In the genomic region with DNA sequence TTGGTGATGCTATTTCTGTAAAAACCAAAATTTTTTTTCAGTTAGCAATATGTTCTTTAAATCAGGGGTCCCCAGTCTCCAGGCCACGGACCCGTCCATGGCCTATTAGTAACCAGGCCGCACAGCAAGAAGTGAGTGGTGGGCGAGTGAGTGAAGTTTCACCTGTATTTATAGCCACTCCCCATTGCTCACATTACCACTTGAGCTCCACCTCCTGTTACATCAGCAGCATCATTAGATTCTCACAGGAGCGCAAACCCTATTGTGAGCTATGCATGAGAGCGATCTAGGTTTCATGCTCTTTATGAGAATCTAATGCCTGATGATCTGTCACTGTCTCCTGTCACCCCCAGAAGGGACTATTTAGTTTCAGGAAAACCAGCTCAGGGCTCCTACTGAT, we compare ENCODE assay signal across 17 cellular contexts. TPM values are rescaled to one million over a fixed set of nuclear protein-coding genes. Genes with fewer than 3 reads are reported as not detected.
DNase-seq lines count a peak whose midpoint lies in the region; ATAC-seq and TF ChIP-seq lines count a peak whose summit lies in the region.
"Had no signal": no experiment of that assay in that cellular context is flagged by ENCODE, and none has a peak within 500 bp of the region (broad histone marks: within the 10 kb centered on the region; RNA-seq: fewer than 3 reads in every experiment).

No MANE protein-coding gene starts in this region.

- H3K36me3 ChIP-seq in GM23248 (ENCODE audit: low read depth) = no peaks in the 10 kb centered on the region
- H3K36me3 ChIP-seq: BLaER1 treated with 17β-estradiol and CSF1 and Interleukin-3, amounts not matched to agents 10 nM and 100 nM had no signal

- peaks cover 8% of the 10 kb centered on the region; the same call in 1 of the 2 replicates for H3K79me2 ChIP-seq in GM23248 (ENCODE audit: insufficient read depth)

- H3K27me3 Mint-ChIP-seq in stimulated activated naive CD8-positive, alpha-beta T cell treated with anti-CD3 and anti-CD28 coated beads, Interleukin-15, amount 100 ng/mL, for 72 hours = peaks cover 12% of the 10 kb centered on the region

- H3K4me1 Mint-ChIP-seq in stimulated activated naive CD8-positive, alpha-beta T cell treated with anti-CD3 and anti-CD28 coated beads, Interleukin-15, amount 100 ng/mL, for 72 hours = no peaks in the 10 kb centered on the region
- H3K4me1 Mint-ChIP-seq: B cell had no signal

- 95 to 98% methylated on average over 6 of the region's 6 CpGs for whole genome bisulfite sequencing in GM23248 (ENCODE audit: low coverage in 1 of 2, low lambda C conversion rate in 2 of 2, missing lambda C conversion rate in 2 of 2), 2 experiments

- in situ Hi-C loops in GM23248 (cut with MboI) = no loop called here

- H3K4me3 ChIP-seq in GM23248 (no peak overlapping the region), fibroblast of the aortic adventitia (ENCODE audit: low read depth, low read length) (no peak overlapping the region)
- H3K4me3 ChIP-seq: BLaER1 treated with 17β-estradiol and CSF1 and Interleukin-3, amounts not matched to agents 10 nM and 100 nM had no signal

- no peak overlapping the region for H3K4me3 Mint-ChIP-seq in stimulated activated naive CD8-positive, alpha-beta T cell treated with anti-CD3 and anti-CD28 coated beads, Interleukin-15, amount 100 ng/mL, for 72 hours
- H3K4me3 Mint-ChIP-seq: B cell; CD8-positive, alpha-beta T cell had no signal

- no peaks in the 10 kb centered on the region for H4K20me1 ChIP-seq in GM23248 (ENCODE audit: insufficient read depth)
- H4K20me1 ChIP-seq: BLaER1 treated with 17β-estradiol and CSF1 and Interleukin-3, amounts not matched to agents 10 nM and 100 nM had no signal

- H2AFZ ChIP-seq in GM23248 = no peak overlapping the region

- no peaks in the 10 kb centered on the region for H3K27me3 ChIP-seq in GM23248 (replicated peaks; ENCODE audit: insufficient read depth)
- H3K27me3 ChIP-seq: BLaER1 treated with 17β-estradiol and CSF1 and Interleukin-3, amounts not matched to agents 10 nM and 100 nM had no signal

- H3K27ac ChIP-seq in GM23248 = peak overlapping the region; percentile 70
- H3K27ac ChIP-seq: BLaER1 treated with 17β-estradiol and CSF1 and Interleukin-3, amounts not matched to agents 10 nM and 100 nM had no signal

- H3K9me3 ChIP-seq in GM23248 (ENCODE audit: low read depth) = no peaks in the 10 kb centered on the region

- peaks cover 0 to 1% of the 10 kb centered on the region in 2 donors for H3K9me3 Mint-ChIP-seq in stimulated activated naive CD8-positive, alpha-beta T cell treated with anti-CD3 and anti-CD28 coated beads, Interleukin-15, amount 100 ng/mL, for 72 hours
- H3K9me3 Mint-ChIP-seq: CD8-positive, alpha-beta T cell had no signal

- DNase-seq in EL (peak; percentile 6), GM23248 (no peak), RPMI7951 (ENCODE audit: low read depth) (peak; percentile 12), fibroblast of the aortic adventitia (ENCODE audit: low read depth) (peak; percentile 2)
- DNase-seq in stimulated activated naive CD8-positive, alpha-beta T cell treated with anti-CD3 and anti-CD28 coated beads, Interleukin-15, amount 100 ng/mL, for 72 hours = no peak
- DNase-seq: CD8-positive, alpha-beta T cell; COR-L47; DMS 273 treated with DMSO at 0.1 percent for 48 hours; DMS53; DND-41; GDM1; GOT3; H7 had no signal

- no peak for TF ChIP-seq CTCF in fibroblast of the aortic adventitia (IDR thresholded peaks at IDR 0.05; ENCODE audit: insufficient read depth, low read length)

- H3K9ac ChIP-seq in GM23248 = no peak overlapping the region
- H3K9ac ChIP-seq: BLaER1 treated with 17β-estradiol and CSF1 and Interleukin-3, amounts not matched to agents 10 nM and 100 nM had no signal

- peaks cover 23% of the 10 kb centered on the region for H3F3A ChIP-seq in GM23248 (ENCODE audit: insufficient read depth)

- no peaks in the 10 kb centered on the region for H3K9me2 ChIP-seq in GM23248 (ENCODE audit: insufficient read depth)

- H3K27ac Mint-ChIP-seq in stimulated activated naive CD8-positive, alpha-beta T cell treated with anti-CD3 and anti-CD28 coated beads, Interleukin-15, amount 100 ng/mL, for 72 hours = no peak overlapping the region
- H3K27ac Mint-ChIP-seq: B cell; CD8-positive, alpha-beta T cell had no signal

- no peak for ATAC-seq in activated CD4-positive, CD25-positive, alpha-beta regulatory T cell treated with anti-CD3 and anti-CD28 coated beads, Interleukin-2, amount 50 U/mL, for 24 hours
- ATAC-seq in stimulated activated naive CD8-positive, alpha-beta T cell treated with anti-CD3 and anti-CD28 coated beads, Interleukin-15, amount 100 ng/mL, for 72 hours = no peak
- ATAC-seq: CD8-positive, alpha-beta T cell; HCT116 had no signal

- H3K4me2 ChIP-seq in GM23248 (ENCODE audit: unreplicated experiment) = peak overlapping the region; percentile 67
- H3K4me2 ChIP-seq: BLaER1 treated with 17β-estradiol and CSF1 and Interleukin-3, amounts not matched to agents 10 nM and 100 nM had no signal

- H3K4me1 ChIP-seq in GM23248 (ENCODE audit: insufficient read depth) = peaks cover 19% of the 10 kb centered on the region
- H3K4me1 ChIP-seq: BLaER1 treated with 17β-estradiol and CSF1 and Interleukin-3, amounts not matched to agents 10 nM and 100 nM had no signal

RNA-seq across cellular contexts. Expression of gene SLC7A1, which starts 58.9 kb away (rescaled TPM):
- total RNA-seq in GM23248 (2014; rRNA removed; shearing (Covaris generic)) = 34.7 and 52.0 TPM in 2 replicates
- polyA plus RNA-seq in GM23248 (2016; fragmentation: Nextera tagmentation; extraction: Ambion mirVana) = 37.8 and 38.6 TPM in 2 replicates
- total RNA-seq in RPMI7951 (2014; rRNA removed; shearing (Covaris generic)) = 11.1 and 12.6 TPM in 2 replicates
- total RNA-seq in fibroblast of the aortic adventitia (ENCODE audit: low replicate concordance) = 3.8 and 33.1 TPM in 2 replicates

Comparison
In these comparisons a context has a peak if more than half of its experiments do, and no peak if none do; other contexts are left out.
1. DNase-seq: peak in EL (single experiment), RPMI7951 (single experiment) and fibroblast of the aortic adventitia (single experiment); none in GM23248 (single experiment) and stimulated activated naive CD8-positive, alpha-beta T cell treated with anti-CD3 and anti-CD28 coated beads, Interleukin-15, amount 100 ng/mL, for 72 hours (0 of 2).